In the genomic region with DNA sequence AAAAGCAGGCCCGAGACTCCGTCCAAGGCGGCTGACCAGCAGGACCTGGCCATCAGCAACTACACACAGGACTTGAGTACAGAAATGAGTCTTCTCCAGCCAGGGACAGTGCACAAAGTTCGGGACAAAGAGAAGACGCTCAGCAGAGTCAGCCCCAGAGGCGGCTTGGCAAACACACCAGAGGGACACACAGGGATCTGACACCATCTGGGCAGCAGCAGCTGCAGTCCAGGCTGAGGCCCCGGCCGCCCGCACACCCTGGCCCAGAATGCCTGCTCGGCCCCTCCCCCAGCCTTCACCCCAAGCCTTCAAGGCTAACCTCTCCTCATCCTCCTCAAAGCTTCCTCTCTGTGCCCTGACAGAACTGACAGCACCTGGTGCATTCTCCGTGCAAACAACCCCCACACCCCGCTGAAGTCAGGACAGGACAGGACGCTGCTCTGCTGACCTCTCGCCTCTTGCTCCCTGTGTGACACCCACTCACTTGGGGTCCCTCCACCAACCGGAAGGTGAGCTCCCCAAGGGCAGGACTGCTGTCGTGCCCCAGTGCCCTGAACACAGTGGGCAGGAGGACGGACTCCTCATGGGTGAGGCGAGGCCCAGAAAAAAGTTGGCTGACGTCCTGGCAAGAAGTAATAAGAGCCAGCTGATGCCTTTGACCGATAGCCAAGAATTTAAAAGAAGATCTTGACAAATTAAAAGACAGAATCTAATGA, we compare ENCODE assay signal across 8 cellular contexts.
DNase-seq lines count a peak whose midpoint lies in the region; ATAC-seq and TF ChIP-seq lines count a peak whose summit lies in the region.

No MANE protein-coding gene starts in this region.

- 2 to 3% methylated on average over 20 of the region's 20 CpGs for WGBS in GM23248 (ENCODE audit: low coverage in 1 of 2, low lambda C conversion rate in 2 of 2, missing lambda C conversion rate in 2 of 2), 2 experiments

- H3K4me1 ChIP-seq in GM23248 (ENCODE audit: insufficient read depth) (peaks cover 49% of the 10 kb centered on the region), PC-3 (ENCODE audit: insufficient read depth, low read length) (no peaks in the 10 kb centered on the region)

- H4K20me1 ChIP-seq in GM23248 (ENCODE audit: insufficient read depth), result no peaks in the 10 kb centered on the region
- no peaks in the 10 kb centered on the region for H4K20me1 ChIP-seq in PC-3 (ENCODE audit: low read length)

- no peaks in the 10 kb centered on the region for H3K9me2 ChIP-seq in GM23248 (ENCODE audit: insufficient read depth)
- H3K9me2 ChIP-seq in PC-3 (replicated peaks; ENCODE audit: low read length), result no peaks in the 10 kb centered on the region

- H2AFZ ChIP-seq in GM23248, result peak overlapping the region; percentile 61
- H2AFZ ChIP-seq in PC-3 (ENCODE audit: low read length), result no peak overlapping the region

- H3K9ac ChIP-seq in GM23248, result peak overlapping the region; percentile 75
- H3K9ac ChIP-seq in PC-3 (ENCODE audit: low read length), result no peak overlapping the region

- in situ Hi-C loops in GM23248 (cut with MboI) (no loop called here), brain microvascular endothelial cell (cut with HindIII; ENCODE audit: low pct_ligation_motif_present, low sequenced_read_pairs) (no loop called here)

- intact Hi-C loops in PC-3 (cut with micrococcal nuclease), result no loop called here

- peak overlapping the region in 1 of 2 donors; percentile 24 for H3K27ac Mint-ChIP-seq in activated naive CD4-positive, alpha-beta T cell treated with anti-CD3 and anti-CD28 coated beads, Interleukin-2, amount 50 U/mL, for 72 hours

- H3K9me3 Mint-ChIP-seq in activated naive CD4-positive, alpha-beta T cell treated with anti-CD3 and anti-CD28 coated beads, Interleukin-2, amount 50 U/mL, for 72 hours, result peaks cover 0 to 4% of the 10 kb centered on the region in 2 donors

- POLR2A ChIA-PET in PC-3 (lab: Charles Lee; ENCODE audit: unreplicated experiment), result no interaction called here

- H3K79me2 ChIP-seq in GM23248 (ENCODE audit: insufficient read depth), result peaks cover 47% of the 10 kb centered on the region
- peaks cover 8% of the 10 kb centered on the region; the same call in 1 of the 2 replicates for H3K79me2 ChIP-seq in PC-3 (ENCODE audit: low read length)

- no TSS peak for BruUV-seq in PC-3 (replicated peaks; lab: Mats Ljungman, UMichigan)

- no peaks in the 10 kb centered on the region for H3K9me3 ChIP-seq in GM23248 (ENCODE audit: low read depth)
- no peaks in the 10 kb centered on the region for H3K9me3 ChIP-seq in PC-3 (ENCODE audit: low read length)

- CTCF ChIA-PET in PC-3 (lab: Charles Lee), result no interaction called here

- DNase-seq in GM23248, result peak; percentile 85
- DNase-seq in brain microvascular endothelial cell, result no peak
- peak; percentile 49 for DNase-seq in left kidney (ENCODE audit: low read depth, low spot score)
- peak; percentile 63 for DNase-seq in smooth muscle cell of the brain vasculature (ENCODE audit: low read depth, low spot score)
- no peak for DNase-seq in NCI-H146 treated with DMSO at 0.1 percent for 48 hours (lab: John Stamatoyannopoulos, UW; ENCODE audit: unreplicated experiment)
- no peak for DNase-seq in PC-3
- no peak for DNase-seq in activated naive CD4-positive, alpha-beta T cell treated with anti-CD3 and anti-CD28 coated beads, Interleukin-2, amount 50 U/mL, for 72 hours (ENCODE audit: low spot score in 2 of 2)

- no peaks in the 10 kb centered on the region for H3K27me3 ChIP-seq in GM23248 (replicated peaks; ENCODE audit: insufficient read depth)
- no peaks in the 10 kb centered on the region for H3K27me3 ChIP-seq in brain microvascular endothelial cell (replicated peaks)
- no peaks in the 10 kb centered on the region for H3K27me3 ChIP-seq in PC-3 (ENCODE audit: low read length)

- TF ChIP-seq CTCF in brain microvascular endothelial cell (IDR thresholded peaks at IDR 0.05; ENCODE audit: low read depth, low read length, missing control alignments), result no peak
- TF ChIP-seq CTCF in PC-3 (conservative IDR thresholded peaks at IDR 0.05; ENCODE audit: low read depth, low read length), result no peak

- peaks cover 48% of the 10 kb centered on the region for H3F3A ChIP-seq in GM23248 (ENCODE audit: insufficient read depth)
- no peaks in the 10 kb centered on the region for H3F3A ChIP-seq in PC-3 (ENCODE audit: low read length, unreplicated experiment)

- H3K4me2 ChIP-seq in GM23248 (ENCODE audit: unreplicated experiment), result peak overlapping the region; percentile 80
- H3K4me2 ChIP-seq in PC-3 (ENCODE audit: low read length), result no peak overlapping the region

- H3K4me3 ChIP-seq in GM23248 (peak overlapping the region; percentile 52), brain microvascular endothelial cell (ENCODE audit: low read depth, low read length) (no peak overlapping the region), PC-3 (ENCODE audit: low read length) (no peak overlapping the region)

- H3K36me3 ChIP-seq in GM23248 (ENCODE audit: low read depth), result no peaks in the 10 kb centered on the region
- H3K36me3 ChIP-seq in brain microvascular endothelial cell (replicated peaks), result no peaks in the 10 kb centered on the region
- no peaks in the 10 kb centered on the region for H3K36me3 ChIP-seq in PC-3 (ENCODE audit: low read depth, low read length)

- H3K36me3 Mint-ChIP-seq in activated naive CD4-positive, alpha-beta T cell treated with anti-CD3 and anti-CD28 coated beads, Interleukin-2, amount 50 U/mL, for 72 hours, result no peaks in the 10 kb centered on the region

- ATAC-seq in GM19351 (IDR thresholded peaks at IDR 0.05; ENCODE audit: unreplicated experiment) (no peak), PC-3 (no peak)
- ATAC-seq in activated naive CD4-positive, alpha-beta T cell treated with anti-CD3 and anti-CD28 coated beads, Interleukin-2, amount 50 U/mL, for 72 hours, result no peak

- peak overlapping the region; percentile 93 for H3K27ac ChIP-seq in GM23248
- peak overlapping the region; percentile 94 for H3K27ac ChIP-seq in brain microvascular endothelial cell
- no peak overlapping the region for H3K27ac ChIP-seq in PC-3 (ENCODE audit: low read length)

Comparison
In these comparisons a context has a peak if more than half of its experiments do, and no peak if none do; other contexts are left out.
1. DNase-seq: peak in GM23248 (single experiment), left kidney (single experiment) and smooth muscle cell of the brain vasculature (single experiment); none in brain microvascular endothelial cell (single experiment), NCI-H146 treated with DMSO at 0.1 percent for 48 hours (single experiment), PC-3 (single experiment) and activated naive CD4-positive, alpha-beta T cell treated with anti-CD3 and anti-CD28 coated beads, Interleukin-2, amount 50 U/mL, for 72 hours (0 of 2).